In genomic region chr14:61388173-61388975, GRCh38 we compare ENCODE assay signal across 8 cellular contexts.
DNase-seq lines count a peak whose midpoint lies in the region; ATAC-seq and TF ChIP-seq lines count a peak whose summit lies in the region.

No MANE protein-coding gene starts in this region.

- peak; percentile 28 for DNase-seq in NK-92 treated with Interleukin-12 subunit alpha and Interleukin-12 subunit beta, amount 100 ng/mL, for 24 hours (lab: John Stamatoyannopoulos, UW)
- DNase-seq in NK-92 (lab: John Stamatoyannopoulos, UW; ENCODE audit: unreplicated experiment) (no peak), HCT116 (ENCODE audit: low read depth, low spot score) (peak; percentile 26), NCI-H2029 (lab: John Stamatoyannopoulos, UW) (peak; percentile 88), Ammon's horn (ENCODE audit: low spot score) (no peak), AG20443 (ENCODE audit: low spot score) (no peak)
- DNase-seq in activated naive CD8-positive, alpha-beta T cell treated with anti-CD3 and anti-CD28 coated beads, Interleukin-2, amount 10 ng/mL, durations not matched to agents 7 days and 5 days, result peak; percentile 53
- DNase-seq in naive thymus-derived CD8-positive, alpha-beta T cell, result peak in 4 of 10 donors; percentile 29 to 54 (median 50)

- no peak overlapping the region for H3K4me3 Mint-ChIP-seq in activated naive CD8-positive, alpha-beta T cell treated with anti-CD3 and anti-CD28 coated beads, Interleukin-2, amount 10 ng/mL, durations not matched to agents 7 days and 5 days
- H3K4me3 Mint-ChIP-seq in naive thymus-derived CD8-positive, alpha-beta T cell, result peak overlapping the region in 2 of 10 donors; percentile 54 to 86

- POLR2A ChIA-PET in HCT116 (lab: Charles Lee), result interaction anchor here (0.6 to 1.0 kb wide), 2 partner anchors 10 to 12 kb away, joined by 3 read pairs; no protein-coding TSS in a partner anchor
- POLR2A ChIA-PET in activated naive CD8-positive, alpha-beta T cell treated with anti-CD3 and anti-CD28 coated beads, Interleukin-2, amount 10 ng/mL, durations not matched to agents 7 days and 5 days (lab: Charles Lee), result interaction anchor here (0.6 to 4.3 kb wide), 17 partner anchors 10 to 307 kb away, joined by 3 to 29 read pairs (median 6); partner anchors contain the start of genes HIF1A and PRKCH
- POLR2A ChIA-PET in naive thymus-derived CD8-positive, alpha-beta T cell (lab: Charles Lee), result interaction anchor here (0.6 to 5.0 kb wide), 20 partner anchors 7 to 306 kb away, joined by 3 to 23 read pairs (median 4); partner anchors contain the start of gene PRKCH

- H4K20me1 ChIP-seq in HCT116 (ENCODE audit: insufficient read depth), result no peaks in the 10 kb centered on the region

- no peaks in the 10 kb centered on the region for H3K27me3 ChIP-seq in HCT116 (ENCODE audit: insufficient read depth, low read length)

- TF ChIP-seq RAD21 in HCT116 (IDR thresholded peaks at IDR 0.05; ENCODE audit: low read depth), result no peak

- no TSS peak for BruUV-seq in HCT116 (replicated peaks; lab: Mats Ljungman, UMichigan)

- RAD21 ChIA-PET in HCT116 (lab: Charles Lee; ENCODE audit: low non-redundant PET in 1 of 2, low total read pairs in 2 of 2, uncharacterized antibody in 2 of 2, unreplicated experiment in 2 of 2), result no interaction called here

- H3K27ac ChIP-seq in HCT116 (ENCODE audit: low read depth, low read length), result peak overlapping the region; percentile 65

- TF ChIP-seq POLR2A in HCT116 (IDR thresholded peaks at IDR 0.05; ENCODE audit: borderline replicate concordance, extremely low read depth, insufficient read depth, insufficient read length), result no peak

- H3K79me2 ChIP-seq in HCT116 (ENCODE audit: insufficient read depth, low read length), result no peaks in the 10 kb centered on the region

- intact Hi-C loops in HCT116 (cut with micrococcal nuclease), result no loop called here

- H2AFZ ChIP-seq in HCT116 (ENCODE audit: low read depth, low read length, poor library complexity, severe bottlenecking), result no peak overlapping the region

- 0 out of 4 replicates have a peak overlapping the region, but pooled peaks of 1 of the 2 experiments have one; percentile 20 for H3K4me3 ChIP-seq in HCT116 (replicated peaks in 1 of 2; ENCODE audit: low read depth in 1 of 2, low read length in 2 of 2)

- no peaks in the 10 kb centered on the region for H3K9me2 ChIP-seq in HCT116 (ENCODE audit: insufficient read depth)

- H3K9ac ChIP-seq in HCT116 (ENCODE audit: low read length), result peak overlapping the region; percentile 19

- H3K27ac Mint-ChIP-seq in activated naive CD8-positive, alpha-beta T cell treated with anti-CD3 and anti-CD28 coated beads, Interleukin-2, amount 10 ng/mL, durations not matched to agents 7 days and 5 days, result no peak overlapping the region
- H3K27ac Mint-ChIP-seq in naive thymus-derived CD8-positive, alpha-beta T cell, result no peak overlapping the region

- no peaks in the 10 kb centered on the region for H3K9me3 ChIP-seq in HCT116 (ENCODE audit: control insufficient read depth in 1 of 2, insufficient read depth in 1 of 2, low read depth in 1 of 2, low read length in 2 of 2)

- peaks cover 24 to 40% of the 10 kb centered on the region in 2 experiments for H3K4me1 ChIP-seq in HCT116 (ENCODE audit: control insufficient read depth in 1 of 2, insufficient read depth in 2 of 2, low read length in 2 of 2)

- H3K9me3 Mint-ChIP-seq in activated naive CD8-positive, alpha-beta T cell treated with anti-CD3 and anti-CD28 coated beads, Interleukin-2, amount 10 ng/mL, durations not matched to agents 7 days and 5 days, result no peaks in the 10 kb centered on the region
- H3K9me3 Mint-ChIP-seq in naive thymus-derived CD8-positive, alpha-beta T cell, result no peaks in the 10 kb centered on the region

- H3K27me3 Mint-ChIP-seq in activated naive CD8-positive, alpha-beta T cell treated with anti-CD3 and anti-CD28 coated beads, Interleukin-2, amount 10 ng/mL, durations not matched to agents 7 days and 5 days, result no peaks in the 10 kb centered on the region
- no peaks in the 10 kb centered on the region for H3K27me3 Mint-ChIP-seq in naive thymus-derived CD8-positive, alpha-beta T cell

- H3K36me3 Mint-ChIP-seq in activated naive CD8-positive, alpha-beta T cell treated with anti-CD3 and anti-CD28 coated beads, Interleukin-2, amount 10 ng/mL, durations not matched to agents 7 days and 5 days, result peaks cover 26% of the 10 kb centered on the region
- peaks cover 0 to 21% (median 8%) of the 10 kb centered on the region in 3 donors for H3K36me3 Mint-ChIP-seq in naive thymus-derived CD8-positive, alpha-beta T cell

- CTCF ChIA-PET in HCT116 (lab: Charles Lee), result no interaction called here

- H3K36me3 ChIP-seq in HCT116 (ENCODE audit: control insufficient read depth in 1 of 2, insufficient read depth in 2 of 2, low read length in 2 of 2), result no peaks in the 10 kb centered on the region

- no peak for TF ChIP-seq CTCF in HCT116 (IDR thresholded peaks at IDR 0.05 in 2 of 3, conservative IDR thresholded peaks at IDR 0.05 in 1 of 3; ENCODE audit: borderline replicate concordance in 1 of 3, insufficient read depth in 1 of 3, low read depth in 2 of 3, low read length in 2 of 3)

- peak; percentile 67 for ATAC-seq in HCT116
- peak; percentile 60 for ATAC-seq in activated naive CD8-positive, alpha-beta T cell treated with anti-CD3 and anti-CD28 coated beads, Interleukin-2, amount 10 ng/mL, durations not matched to agents 7 days and 5 days (ENCODE audit: low read depth)
- peak; percentile 51 to 68 for ATAC-seq in naive thymus-derived CD8-positive, alpha-beta T cell

- peak overlapping the region; percentile 64 for H3K4me2 ChIP-seq in HCT116 (ENCODE audit: low read length)

- peaks cover 40% of the 10 kb centered on the region for H3K4me1 Mint-ChIP-seq in activated naive CD8-positive, alpha-beta T cell treated with anti-CD3 and anti-CD28 coated beads, Interleukin-2, amount 10 ng/mL, durations not matched to agents 7 days and 5 days
- peaks cover 0 to 17% (median 7%) of the 10 kb centered on the region in 4 donors for H3K4me1 Mint-ChIP-seq in naive thymus-derived CD8-positive, alpha-beta T cell

TF ChIP-seq in HCT116, 20 proteins besides CTCF, POLR2A, EP300 and RAD21:
- peak; percentile 37 for TF ChIP-seq FOSL1 (IDR thresholded peaks at IDR 0.05; ENCODE audit: low read depth)
- 0 out of 2 replicates have a peak, but pooled peaks have one; percentile 24 for TF ChIP-seq SRF (IDR thresholded peaks at IDR 0.05; ENCODE audit: low read depth)
- TF ChIP-seq SP1 (IDR thresholded peaks at IDR 0.05; ENCODE audit: low read depth), result 0 out of 2 replicates have a peak, but pooled peaks have one; percentile 43
- no peak for TF ChIP-seq ZFX (IDR thresholded peaks at IDR 0.05)
- peak; percentile 61; the same call in 1 of the 2 replicates for TF ChIP-seq CEBPB (IDR thresholded peaks at IDR 0.05; ENCODE audit: low read depth)
TF ChIP-seq in HCT116: peak in this region for 4.

Comparison
In these comparisons a context has a peak if more than half of its experiments do, and no peak if none do; other contexts are left out.
1. DNase-seq: peak in NK-92 treated with Interleukin-12 subunit alpha and Interleukin-12 subunit beta, amount 100 ng/mL, for 24 hours (single experiment), HCT116 (single experiment), NCI-H2029 (single experiment) and activated naive CD8-positive, alpha-beta T cell treated with anti-CD3 and anti-CD28 coated beads, Interleukin-2, amount 10 ng/mL, durations not matched to agents 7 days and 5 days (single experiment); none in NK-92 (single experiment), Ammon's horn (single experiment) and AG20443 (single experiment).
2. Peak in every context shown above with its lines, with median percentiles within 50 percentile points of each other: ATAC-seq.